Comparison of ENCODE assay signal across 26 cellular contexts in genomic region chr4:96380106-96380505, GRCh38.
DNase-seq lines count a peak whose midpoint lies in the region; ATAC-seq, FAIRE-seq and TF ChIP-seq lines count a peak whose summit lies in the region.
"Had no signal": no experiment of that assay in that cellular context is flagged by ENCODE, and none has a peak within 500 bp of the region (broad histone marks: within the 10 kb centered on the region; RNA-seq: fewer than 3 reads in every experiment).

No MANE protein-coding gene starts in this region.

- FAIRE-seq in A204.1 (lab: Jason Lieb, UNC) (peak; percentile 55), A549 (lab: Jason Lieb, UNC) (no peak), K562 (lab: Jason Lieb, UNC) (no peak), small intestine (lab: Jason Lieb, UNC) (peak; percentile 65)
- FAIRE-seq: GM12878, GM12892, GM18507 had no signal

- CTCF ChIA-PET in A549 (lab: Yijun Ruan, JAX): no interaction called here
- CTCF ChIA-PET in K562 (lab: Yijun Ruan, JAX; ENCODE audit: low intra/inter-chr PET ratio): no interaction called here

- no peaks in the 10 kb centered on the region for H3K9me1 ChIP-seq in K562 (ENCODE audit: control insufficient read depth, insufficient read depth, low read length)

- no TSS peak for BruUV-seq in K562 (replicated peaks; lab: Mats Ljungman, UMichigan)

- H3K79me2 ChIP-seq in K562 (ENCODE audit: control insufficient read depth, insufficient read depth, low read length): no peaks in the 10 kb centered on the region

- H3K9me3 ChIP-seq in A549 (no peaks in the 10 kb centered on the region), K562 (replicated peaks; ENCODE audit: control insufficient read depth, insufficient read depth, low read depth, low read length) (no peaks in the 10 kb centered on the region), small intestine (ENCODE audit: control insufficient read depth, low read depth) (no peaks in the 10 kb centered on the region), SJCRH30 (replicated peaks) (no peaks in the 10 kb centered on the region)
- H3K9me3 ChIP-seq: BE2C, BLaER1 had no signal

- H3K27me3 ChIP-seq in K562 (ENCODE audit: control insufficient read depth in 2 of 2, insufficient read depth in 2 of 2, low read length in 2 of 2) (no peaks in the 10 kb centered on the region), small intestine (ENCODE audit: control insufficient read depth in 2 of 2, insufficient read depth in 2 of 2, low read length in 2 of 2) (no peaks in the 10 kb centered on the region), SJCRH30 (no peaks in the 10 kb centered on the region)
- H3K27me3 ChIP-seq: BE2C, BLaER1 had no signal

- TF ChIP-seq CTCF in A549 (IDR thresholded peaks at IDR 0.05) (no peak), K562 (IDR thresholded peaks at IDR 0.05 in 2 of 3, conservative IDR thresholded peaks at IDR 0.05 in 1 of 3; ENCODE audit: insufficient read depth in 2 of 3, low read depth in 1 of 3, low read length in 3 of 3) (no peak)

- TF ChIP-seq POLR2A in A549 (IDR thresholded peaks at IDR 0.05; ENCODE audit: low read length): no peak
- no peak for TF ChIP-seq POLR2A in K562 (conservative IDR thresholded peaks at IDR 0.05)

- H2AFZ ChIP-seq in K562 (ENCODE audit: low read depth, low read length): no peak overlapping the region

- H3K4me3 ChIP-seq in A549 (no peak overlapping the region), K562 (no peak overlapping the region), small intestine (ENCODE audit: low read depth in 1 of 2, low read length in 2 of 2) (no peak overlapping the region), SJCRH30 (no peak overlapping the region)
- H3K4me3 ChIP-seq: BLaER1, GM12878 had no signal

- no peak for DNase-seq in A549 (ENCODE audit: low read depth in 1 of 2, low spot score in 1 of 2)
- DNase-seq in K562 (ENCODE audit: extremely low read depth in 1 of 4, low spot score in 3 of 4): no peak
- no peak for DNase-seq in small intestine
- DNase-seq in occipital lobe (lab: John Stamatoyannopoulos, UW): no peak
- DNase-seq in SJCRH30: no peak
- DNase-seq: 8988T; ACHN; BE2C; C1 segment of cervical spinal cord; CD4-positive, alpha-beta memory T cell; CD4-positive, CD25-positive, alpha-beta regulatory T cell; CD8-positive, alpha-beta memory T cell; COR-L47; DMS 273 treated with DMSO at 0.1 percent for 48 hours; DMS153; DMS53; DMS79; DND-41; EL; GDM1 had no signal

- ATAC-seq in A549 (no peak), K562 (no peak), HG03095 (IDR thresholded peaks at IDR 0.05; ENCODE audit: unreplicated experiment) (no peak)
- ATAC-seq: GM12878 had no signal

- intact Hi-C loops in K562 (cut with micrococcal nuclease): no loop called here

- no peak overlapping the region for H3K27ac ChIP-seq in A549
- no peak overlapping the region for H3K27ac ChIP-seq in K562 (ENCODE audit: extremely low read depth, low read depth, low read length)
- H3K27ac ChIP-seq in small intestine (ENCODE audit: low read depth in 1 of 2, low read length in 1 of 2): no peak overlapping the region
- H3K27ac ChIP-seq in SJCRH30: no peak overlapping the region
- H3K27ac ChIP-seq: BLaER1 had no signal

- H3K4me2 ChIP-seq in A549 (no peak overlapping the region), K562 (ENCODE audit: insufficient read depth, low read length) (no peak overlapping the region)
- H3K4me2 ChIP-seq: BLaER1 had no signal

- TF ChIP-seq RAD21 in A549 (conservative IDR thresholded peaks at IDR 0.05 in 1 of 2, IDR thresholded peaks at IDR 0.05 in 1 of 2): no peak
- no peak for TF ChIP-seq RAD21 in K562 (CRISPR knock-in tag; conservative IDR thresholded peaks at IDR 0.05 in 1 of 2, IDR thresholded peaks at IDR 0.05 in 1 of 2)

- no peak overlapping the region for H3K9ac ChIP-seq in K562 (ENCODE audit: insufficient read depth in 1 of 2, low read depth in 2 of 2, low read length in 2 of 2)
- H3K9ac ChIP-seq: BLaER1 had no signal

- H3K4me1 ChIP-seq in A549 (no peaks in the 10 kb centered on the region), K562 (replicated peaks in 1 of 2; ENCODE audit: control insufficient read depth in 2 of 2, insufficient read depth in 2 of 2, low read length in 2 of 2) (no peaks in the 10 kb centered on the region), small intestine (ENCODE audit: control insufficient read depth in 2 of 2, insufficient read depth in 1 of 2, low read depth in 1 of 2, low read length in 1 of 2) (no peaks in the 10 kb centered on the region), SJCRH30 (no peaks in the 10 kb centered on the region)
- H3K4me1 ChIP-seq: BLaER1 had no signal

- TF ChIP-seq EP300 in A549 (IDR thresholded peaks at IDR 0.05): no peak
- TF ChIP-seq EP300 in K562 (IDR thresholded peaks at IDR 0.05; ENCODE audit: low read length): no peak

- in situ Hi-C loops in K562 (cut with MboI): no loop called here

- POLR2A ChIA-PET in A549 (lab: Yijun Ruan, JAX) (no interaction called here), K562 (lab: Yijun Ruan, JAX) (no interaction called here)

- no peaks in the 10 kb centered on the region for H4K20me1 ChIP-seq in K562 (replicated peaks; ENCODE audit: control insufficient read depth, insufficient read depth, low read length)
- H4K20me1 ChIP-seq: BLaER1 had no signal

- H3K36me3 ChIP-seq in K562 (ENCODE audit: control insufficient read depth, insufficient read depth, low read length) (no peaks in the 10 kb centered on the region), small intestine (ENCODE audit: control insufficient read depth in 2 of 2, insufficient read depth in 2 of 2, low read length in 2 of 2) (no peaks in the 10 kb centered on the region), SJCRH30 (no peaks in the 10 kb centered on the region)
- H3K36me3 ChIP-seq: BE2C, BLaER1 had no signal

TF ChIP-seq in A549, 52 proteins besides CTCF, POLR2A, EP300 and RAD21:
- TF ChIP-seq RCOR1 (IDR thresholded peaks at IDR 0.05; ENCODE audit: low read depth, low read length): no peak
- no peak for TF ChIP-seq HOXB5 (CRISPR knock-in tag; IDR thresholded peaks at IDR 0.05)
- no peak for TF ChIP-seq SMC3 (IDR thresholded peaks at IDR 0.05)
- peak; percentile 48 for TF ChIP-seq MAFK (IDR thresholded peaks at IDR 0.05; ENCODE audit: partially characterized antibody)
- TF ChIP-seq CHD2 (IDR thresholded peaks at IDR 0.05; ENCODE audit: low read length, partially characterized antibody): no peak
